In the genomic region with DNA sequence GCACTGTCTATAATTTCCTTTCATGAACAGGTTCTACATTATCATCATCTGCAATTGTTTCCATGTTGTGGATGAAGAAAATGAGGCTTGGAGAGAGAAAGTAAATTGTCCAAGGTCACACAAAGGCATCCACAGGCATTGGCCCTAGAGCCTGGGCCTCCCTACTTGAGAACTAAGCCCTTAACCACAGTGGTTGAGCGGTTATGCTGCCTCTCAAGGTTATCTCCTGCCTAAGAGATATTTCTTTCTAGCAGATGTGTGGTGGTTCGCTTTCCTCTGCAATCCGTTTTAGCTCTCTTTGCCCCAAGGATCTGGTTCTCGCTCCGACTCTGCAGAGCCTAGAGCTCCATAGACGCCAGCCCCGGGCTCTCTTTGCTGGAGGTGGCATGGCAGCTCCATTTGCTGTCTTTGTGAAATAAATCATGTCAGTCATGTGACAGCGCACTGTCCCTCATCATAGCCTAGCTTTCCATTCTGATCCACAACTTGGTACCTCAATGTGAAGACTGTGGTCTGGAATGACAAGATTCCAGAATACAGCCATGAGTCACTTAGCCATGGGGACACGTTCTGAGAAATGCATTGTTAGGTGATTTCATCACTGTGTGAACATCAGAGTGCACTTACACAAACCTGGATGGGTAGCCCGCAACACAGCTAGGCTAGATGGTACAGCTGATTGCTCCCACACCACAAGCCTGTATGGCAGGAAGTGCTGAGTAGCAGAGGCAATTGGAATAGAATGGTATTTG, we compare ENCODE assay signal across 9 cellular contexts.
DNase-seq lines count a peak whose midpoint lies in the region; ATAC-seq and TF ChIP-seq lines count a peak whose summit lies in the region.
"Had no signal": no experiment of that assay in that cellular context is flagged by ENCODE, and none has a peak within 500 bp of the region (broad histone marks: within the 10 kb centered on the region; RNA-seq: fewer than 3 reads in every experiment).

No MANE protein-coding gene starts in this region.

- no peaks in the 10 kb centered on the region for H4K20me1 ChIP-seq in BLaER1

- peaks cover 30% of the 10 kb centered on the region for H3K36me3 ChIP-seq in BLaER1
- H3K36me3 ChIP-seq: esophagus squamous epithelium had no signal

- peaks cover 94% of the 10 kb centered on the region for H3K4me1 ChIP-seq in BLaER1
- H3K4me1 ChIP-seq: esophagus squamous epithelium had no signal

- ATAC-seq in GM18502 (IDR thresholded peaks at IDR 0.05; ENCODE audit: poor library complexity, unreplicated experiment), result no peak
- no peak for ATAC-seq in HG03460 (IDR thresholded peaks at IDR 0.05; ENCODE audit: unreplicated experiment)
- ATAC-seq in GM18870 (IDR thresholded peaks at IDR 0.05; ENCODE audit: unreplicated experiment), result no peak

- peaks cover 30% of the 10 kb centered on the region for H3K9me3 ChIP-seq in BLaER1
- H3K9me3 ChIP-seq: esophagus squamous epithelium had no signal

- peak; percentile 29 for DNase-seq in HS-27A (ENCODE audit: low read depth)
- DNase-seq in SW480 (ENCODE audit: low spot score), result peak; percentile 85
- peak; percentile 24 to 34 for DNase-seq in foreskin fibroblast
- DNase-seq in activated naive CD4-positive, alpha-beta T cell treated with anti-CD3 and anti-CD28 coated beads, Interleukin-2, amount 50 U/mL, for 16 hours, result no peak
- DNase-seq: esophagus squamous epithelium had no signal

- 0 out of 2 replicates have a peak overlapping the region, but pooled peaks have one; percentile 13 for H3K4me3 ChIP-seq in BLaER1
- H3K4me3 ChIP-seq in foreskin fibroblast (ENCODE audit: low read depth in 1 of 2, low read length in 2 of 2), result no peak overlapping the region
- H3K4me3 ChIP-seq: esophagus squamous epithelium had no signal

- no peak for TF ChIP-seq CTCF in foreskin fibroblast (IDR thresholded peaks at IDR 0.05; ENCODE audit: low read depth, low read length)

- H3K9ac ChIP-seq in BLaER1, result peak overlapping the region; percentile 58; the same call in 1 of the 2 replicates

- H3K4me2 ChIP-seq in BLaER1, result peak overlapping the region; percentile 90

- H3K27me3 ChIP-seq in BLaER1, result no peaks in the 10 kb centered on the region

- peak overlapping the region; percentile 80 for H3K27ac ChIP-seq in BLaER1
- H3K27ac ChIP-seq: esophagus squamous epithelium had no signal
